Comparison of ENCODE assay signal across 8 cellular contexts in genomic region chr1:210250998-210251679, GRCh38. TPM values are rescaled to one million over a fixed set of nuclear protein-coding genes. Genes with fewer than 3 reads are reported as not detected.
DNase-seq lines count a peak whose midpoint lies in the region; ATAC-seq and TF ChIP-seq lines count a peak whose summit lies in the region.

No MANE protein-coding gene starts in this region.

- no peaks in the 10 kb centered on the region for H3K9me3 ChIP-seq in gastroesophageal sphincter

- 0 to 18% methylated on average over 3 to 4 of the region's 37 CpGs for WGBS in gastroesophageal sphincter (ENCODE audit: low coverage in 1 of 2), 2 donors

- H3K4me3 ChIP-seq in gastroesophageal sphincter = peak overlapping the region; percentile 34 to 64

- H3K4me1 Mint-ChIP-seq in activated T-cell treated with anti-CD3 and anti-CD28 coated beads, Interleukin-2, amount 50 U/mL, for 4 hours (ENCODE audit: low read depth) = peaks cover 15% of the 10 kb centered on the region

- H3K4me1 ChIP-seq in gastroesophageal sphincter = peaks cover 0 to 31% (median 4%) of the 10 kb centered on the region in 3 donors

- no peak for TF ChIP-seq POLR2A in gastroesophageal sphincter (IDR thresholded peaks at IDR 0.05)

- H3K27ac ChIP-seq in gastroesophageal sphincter = peak overlapping the region in 2 of 4 donors; percentile 40 to 50

- H3K4me3 Mint-ChIP-seq in activated T-cell treated with anti-CD3 and anti-CD28 coated beads, Interleukin-2, amount 50 U/mL, for 4 hours = peak overlapping the region; percentile 64

- no peak for TF ChIP-seq CTCF in gastroesophageal sphincter (IDR thresholded peaks at IDR 0.05)

- H3K27me3 ChIP-seq in gastroesophageal sphincter = no peaks in the 10 kb centered on the region

- no peaks in the 10 kb centered on the region for H3K9me3 Mint-ChIP-seq in activated T-cell treated with anti-CD3 and anti-CD28 coated beads, Interleukin-2, amount 50 U/mL, for 4 hours

- H3K36me3 Mint-ChIP-seq in activated T-cell treated with anti-CD3 and anti-CD28 coated beads, Interleukin-2, amount 50 U/mL, for 4 hours (ENCODE audit: insufficient read depth) = no peaks in the 10 kb centered on the region

- TF ChIP-seq EP300 in gastroesophageal sphincter (IDR thresholded peaks at IDR 0.05) = no peak

- peaks cover 76% of the 10 kb centered on the region for H3K27me3 Mint-ChIP-seq in activated T-cell treated with anti-CD3 and anti-CD28 coated beads, Interleukin-2, amount 50 U/mL, for 4 hours (ENCODE audit: low read depth)

- no peaks in the 10 kb centered on the region for H3K36me3 ChIP-seq in gastroesophageal sphincter

- DNase-seq in activated T-cell treated with anti-CD3 and anti-CD28 coated beads for 24 hours (ENCODE audit: low read depth) = peak; percentile 12
- no peak for DNase-seq in activated T-cell treated with anti-CD3 and anti-CD28 coated beads for 4 hours
- peak; percentile 59 for DNase-seq in NCI-H2029 (lab: John Stamatoyannopoulos, UW)
- no peak for DNase-seq in activated T-cell treated with anti-CD3 and anti-CD28 coated beads, Interleukin-2, amount 50 U/mL, for 4 hours
- DNase-seq in nucleus accumbens (lab: John Stamatoyannopoulos, UW) = peak in 55 of 56 donors; percentile 29 to 92 (median 82)

- peak; percentile 29 to 31 for ATAC-seq in activated T-cell treated with anti-CD3 and anti-CD28 coated beads, Interleukin-2, amount 50 U/mL, for 4 hours
- ATAC-seq in gastroesophageal sphincter (peak; percentile 64), HG03108 (IDR thresholded peaks at IDR 0.05; ENCODE audit: unreplicated experiment) (no peak), GM18870 (IDR thresholded peaks at IDR 0.05; ENCODE audit: unreplicated experiment) (no peak)

RNA-seq across cellular contexts. Expression of gene SERTAD4, which starts 18.5 kb away (rescaled TPM):
- total RNA-seq in activated T-cell treated with anti-CD3 and anti-CD28 coated beads, Interleukin-2, amount 50 U/mL, for 4 hours = not detected
- total RNA-seq in gastroesophageal sphincter = 1 to 10 TPM; 2.9 to 3.3 (median 3.0) TPM

Comparison
In these comparisons a context has a peak if more than half of its experiments do, and no peak if none do; other contexts are left out.
1. DNase-seq: peak in activated T-cell treated with anti-CD3 and anti-CD28 coated beads for 24 hours (single experiment), NCI-H2029 (single experiment) and nucleus accumbens (55 of 56); none in activated T-cell treated with anti-CD3 and anti-CD28 coated beads for 4 hours (single experiment) and activated T-cell treated with anti-CD3 and anti-CD28 coated beads, Interleukin-2, amount 50 U/mL, for 4 hours (single experiment).
2. ATAC-seq: peak in activated T-cell treated with anti-CD3 and anti-CD28 coated beads, Interleukin-2, amount 50 U/mL, for 4 hours (2 of 2) and gastroesophageal sphincter (single experiment); none in HG03108 (single experiment) and GM18870 (single experiment).